ENCODE assay signal across 11 cellular contexts in the genomic region with DNA sequence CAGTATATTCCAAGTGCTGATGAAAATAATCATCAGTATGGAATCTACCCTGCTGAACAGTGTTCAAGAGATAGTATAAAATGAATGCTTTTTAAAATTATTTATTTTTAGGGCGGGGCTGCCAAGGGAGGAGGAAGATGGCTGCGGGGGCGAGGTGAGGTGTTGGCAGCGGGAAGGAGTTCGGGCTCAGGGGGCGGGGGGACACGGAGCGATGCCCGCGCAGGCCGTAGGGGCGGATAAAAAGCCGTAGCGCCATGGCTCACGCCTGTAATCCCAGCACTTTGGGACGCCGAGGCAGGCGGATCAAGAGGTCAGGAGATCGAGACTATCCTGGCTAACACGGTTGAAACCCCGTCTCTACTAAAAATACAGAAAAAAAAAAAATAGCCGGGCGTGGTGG. TPM values are rescaled to one million over a fixed set of nuclear protein-coding genes. Genes with fewer than 3 reads are reported as not detected.
"Had no signal": no experiment of that assay in that cellular context is flagged by ENCODE, and none has a peak within 500 bp of the region (broad histone marks: within the 10 kb centered on the region; RNA-seq: fewer than 3 reads in every experiment).

No MANE protein-coding gene starts in this region.

RNA-seq across cellular contexts. Expression of gene C1QTNF9, which starts 18.2 kb away (rescaled TPM):
- total RNA-seq: activated CD4-positive, alpha-beta memory T cell treated with anti-CD3 and anti-CD28 coated beads, Interleukin-2, amount 10 ng/mL, durations not matched to agents 7 days and 5 days; ascending aorta; bronchial epithelial cell; cerebellum; dermis blood vessel endothelial cell; endothelial cell of umbilical vein; esophagus squamous epithelium; fibroblast of lung; fibroblast of villous mesenchyme; glomerular endothelial cell; T-helper 17 cell had no signal
- polyA plus RNA-seq: endothelial cell of umbilical vein had no signal
